In genomic region chr6:10556496-10557391, GRCh38 we compare ENCODE assay signal across 11 cellular contexts. TPM values are rescaled to one million over a fixed set of nuclear protein-coding genes. Genes with fewer than 3 reads are reported as not detected.
A peak's percentile ranks its signal among the peaks of the same experiment; 100 is the strongest.
DNase-seq lines count a peak whose midpoint lies in the region; ATAC-seq and TF ChIP-seq lines count a peak whose summit lies in the region.
"Had no signal": no experiment of that assay in that cellular context is flagged by ENCODE, and none has a peak within 500 bp of the region (broad histone marks: within the 10 kb centered on the region; RNA-seq: fewer than 3 reads in every experiment).

No MANE protein-coding gene starts in this region.

- ATAC-seq in gastroesophageal sphincter: no peak
- no peak for ATAC-seq in GM21737 (IDR thresholded peaks at IDR 0.05; ENCODE audit: unreplicated experiment)
- ATAC-seq in GM19035 (IDR thresholded peaks at IDR 0.05; ENCODE audit: unreplicated experiment): no peak
- no peak for ATAC-seq in GM19351 (IDR thresholded peaks at IDR 0.05; ENCODE audit: unreplicated experiment)
- ATAC-seq: T-helper 17 cell had no signal

- H3K14ac ChIP-seq in H9 (ENCODE audit: insufficient read depth, low read length): no peak overlapping the region

- no peak overlapping the region for H4K91ac ChIP-seq in H9 (ENCODE audit: insufficient read length, low read depth, low read length)

- no peak overlapping the region for H3K23ac ChIP-seq in H9 (ENCODE audit: insufficient read length, low read depth, low read length)

- no peak for DNase-seq in H9
- no peak for DNase-seq in NT2/D1 (ENCODE audit: low read depth, low spot score)
- no peak for DNase-seq in osteoblast (ENCODE audit: insufficient read length, low spot score, missing footprints)
- DNase-seq in DMS79 (lab: John Stamatoyannopoulos, UW): no peak
- DNase-seq: activated CD8-positive, alpha-beta memory T cell treated with anti-CD3 and anti-CD28 coated beads, Interleukin-2, amount 50 U/mL, for 4 hours; T-helper 17 cell had no signal

- H3K18ac ChIP-seq in H9 (ENCODE audit: insufficient read length, low read depth, low read length): no peak overlapping the region

- H3K36me3 ChIP-seq in NT2/D1 (ENCODE audit: insufficient read depth, insufficient read length, low read length) (no peaks in the 10 kb centered on the region), gastroesophageal sphincter (no peaks in the 10 kb centered on the region), osteoblast (ENCODE audit: insufficient read depth, low read length) (no peaks in the 10 kb centered on the region)

- H3K27ac Mint-ChIP-seq in H9: peak overlapping the region; percentile 95 to 99 (median 98); a peak in 6 of 7 replicates
- H3K27ac Mint-ChIP-seq: T-helper 17 cell had no signal

- H3T11ph ChIP-seq in H9 (ENCODE audit: low read length): no peak overlapping the region

- no peak overlapping the region for H4K5ac ChIP-seq in H9 (ENCODE audit: insufficient read length, low read depth, low read length)

- H3K4me1 ChIP-seq in H9 (ENCODE audit: insufficient read depth, low read length) (peaks cover 5% of the 10 kb centered on the region; the same call in 1 of the 2 replicates), NT2/D1 (ENCODE audit: insufficient read depth, insufficient read length) (peaks cover 2% of the 10 kb centered on the region), gastroesophageal sphincter (peaks cover 7 to 68% (median 10%) of the 10 kb centered on the region in 3 donors), osteoblast (ENCODE audit: insufficient read depth, low read length) (peaks cover 4% of the 10 kb centered on the region)

- TF ChIP-seq POLR2A in gastroesophageal sphincter (IDR thresholded peaks at IDR 0.05): no peak

- H3K4me3 ChIP-seq in NT2/D1 (ENCODE audit: insufficient read length, low read depth): peak overlapping the region; percentile 49
- H3K4me3 ChIP-seq in gastroesophageal sphincter: peak overlapping the region; percentile 50 to 54
- peak overlapping the region; percentile 68 for H3K4me3 ChIP-seq in osteoblast (ENCODE audit: insufficient read depth, low read length)

- peaks cover 30% of the 10 kb centered on the region for H3K23me2 ChIP-seq in H9 (ENCODE audit: insufficient read length, low read depth, low read length, poor library complexity, severe bottlenecking)

- peak overlapping the region; percentile 89 to 97 for H3K4me3 Mint-ChIP-seq in H9
- H3K4me3 Mint-ChIP-seq: central memory CD8-positive, alpha-beta T cell; T-helper 17 cell had no signal

- H3K4ac ChIP-seq in H9 (ENCODE audit: low read depth, low read length): no peak overlapping the region

- no peak for TF ChIP-seq CTCF in H9 (conservative IDR thresholded peaks at IDR 0.05)
- no peak for TF ChIP-seq CTCF in gastroesophageal sphincter (IDR thresholded peaks at IDR 0.05)
- no peak for TF ChIP-seq CTCF in osteoblast (IDR thresholded peaks at IDR 0.05; ENCODE audit: extremely low read depth, low read depth, low read length)

- H2BK15ac ChIP-seq in H9 (ENCODE audit: low read depth, low read length): no peak overlapping the region

- no peaks in the 10 kb centered on the region for H3K79me1 ChIP-seq in H9 (ENCODE audit: insufficient read depth, low read depth, low read length, poor library complexity, severe bottlenecking)

- peak overlapping the region; percentile 85 for H3K4me2 ChIP-seq in H9 (ENCODE audit: insufficient read depth, insufficient read length, low read length)
- H3K4me2 ChIP-seq in osteoblast (ENCODE audit: insufficient read depth, low read length): peak overlapping the region; percentile 85

- H2BK5ac ChIP-seq in H9 (ENCODE audit: insufficient read length, low read length): no peak overlapping the region

- no peaks in the 10 kb centered on the region for H3K27me3 Mint-ChIP-seq in H9 (ENCODE audit: low read depth)
- H3K27me3 Mint-ChIP-seq: central memory CD8-positive, alpha-beta T cell; T-helper 17 cell had no signal

- TF ChIP-seq EP300 in gastroesophageal sphincter (IDR thresholded peaks at IDR 0.05): no peak

- H3K79me2 ChIP-seq in H9 (ENCODE audit: insufficient read depth, low read length) (peaks cover 34% of the 10 kb centered on the region; the same call in 1 of the 2 replicates), osteoblast (ENCODE audit: insufficient read depth, low read length) (no peaks in the 10 kb centered on the region)

- H2AFZ ChIP-seq in H9 (ENCODE audit: low read length) (no peak overlapping the region), osteoblast (ENCODE audit: low read length) (no peak overlapping the region)

- no peak overlapping the region for H2BK120ac ChIP-seq in H9 (ENCODE audit: low read depth, low read length, poor library complexity, severe bottlenecking)

- H3K27ac ChIP-seq in H9 (ENCODE audit: insufficient read length, low read depth, low read length) (peak overlapping the region; percentile 83), gastroesophageal sphincter (peak overlapping the region; percentile 84 to 91 (median 86)), osteoblast (ENCODE audit: low read depth, low read length) (no peak overlapping the region)

- peaks cover 78 to 84% of the 10 kb centered on the region in 2 experiments for H3K4me1 Mint-ChIP-seq in H9

- no peak overlapping the region for H3K56ac ChIP-seq in H9 (ENCODE audit: insufficient read length, low read depth, low read length)

- H3K36me3 Mint-ChIP-seq in H9 (ENCODE audit: insufficient read depth in 1 of 3, low read depth in 3 of 3): peaks cover 4 to 12% (median 8%) of the 10 kb centered on the region in 3 experiments; a peak in 5 of 7 replicates

- no peaks in the 10 kb centered on the region for H3K9me3 ChIP-seq in H9 (ENCODE audit: control insufficient read depth, low read depth, low read length)
- no peaks in the 10 kb centered on the region for H3K9me3 ChIP-seq in NT2/D1 (ENCODE audit: insufficient read depth, low read length)
- no peaks in the 10 kb centered on the region for H3K9me3 ChIP-seq in gastroesophageal sphincter
- no peaks in the 10 kb centered on the region for H3K9me3 ChIP-seq in osteoblast (ENCODE audit: low read depth, low read length)

- H3K9ac ChIP-seq in H9 (ENCODE audit: extremely low read depth, insufficient read length, low read length): peak overlapping the region; percentile 82
- H3K9ac ChIP-seq in NT2/D1 (ENCODE audit: insufficient read length, low read depth): peak overlapping the region; percentile 71

- H2BK12ac ChIP-seq in H9 (ENCODE audit: insufficient read length, low read depth, low read length): no peak overlapping the region

- H3K27me3 ChIP-seq in H9 (ENCODE audit: insufficient read depth, low read length) (no peaks in the 10 kb centered on the region), NT2/D1 (ENCODE audit: insufficient read depth, insufficient read length) (no peaks in the 10 kb centered on the region), gastroesophageal sphincter (no peaks in the 10 kb centered on the region), osteoblast (ENCODE audit: insufficient read depth, low read length) (no peaks in the 10 kb centered on the region)

- H4K8ac ChIP-seq in H9 (replicated peaks; ENCODE audit: insufficient read length, low read depth, low read length): no peak overlapping the region

- H3K9me3 Mint-ChIP-seq in H9: no peaks in the 10 kb centered on the region
- H3K9me3 Mint-ChIP-seq: central memory CD8-positive, alpha-beta T cell had no signal

- no CpG with 5 or more reads among the region's 12 CpGs for WGBS in H9 (ENCODE audit: extremely low coverage, insufficient read length, low lambda C conversion rate)
- WGBS in gastroesophageal sphincter (ENCODE audit: low coverage in 1 of 2), 2 donors: 33 to 34% methylated on average over 9 to 12 of the region's 12 CpGs

- no peak overlapping the region for H2BK20ac ChIP-seq in H9 (ENCODE audit: low read depth, low read length, poor library complexity, severe bottlenecking)

- no peaks in the 10 kb centered on the region for H4K20me1 ChIP-seq in H9 (ENCODE audit: control insufficient read depth, insufficient read depth, insufficient read length)
- no peaks in the 10 kb centered on the region for H4K20me1 ChIP-seq in osteoblast (ENCODE audit: insufficient read depth, low read length)

- no peak overlapping the region for H2AK5ac ChIP-seq in H9 (ENCODE audit: insufficient read length, low read length)

RNA-seq across cellular contexts. Expression of gene GCNT2, which starts 35.6 kb away (rescaled TPM):
- 41.3 and 41.7 TPM in 2 replicates for total RNA-seq in H9 (2021)
- 10 to 100 TPM; 14.9 to 36.7 (median 23.6) TPM for total RNA-seq in gastroesophageal sphincter
- total RNA-seq in osteoblast: 0.29 and 0.72 TPM in 2 replicates
